In genomic region chrX:17736478-17736855, GRCh38 we compare ENCODE assay signal across 1 cellular context.
TF ChIP-seq lines count a peak whose summit lies in the region.

No MANE protein-coding gene starts in this region.

TF ChIP-seq in HEK293, 187 proteins besides CTCF, POLR2A, EP300 and RAD21 (continued from another document):
- no peak for TF ChIP-seq ZNF544 (tag by site-specific recombination; IDR thresholded peaks at IDR 0.05)
